In genomic region chr1:161121042-161121441, GRCh38 we compare ENCODE assay signal across 1 cellular context.
TF ChIP-seq lines count a peak whose summit lies in the region.

No MANE protein-coding gene starts in this region.

TF ChIP-seq in GM23338, 12 proteins besides CTCF, POLR2A, EP300 and RAD21 (continued from another document):
- no peak for TF ChIP-seq ZNF462 (CRISPR knock-in tag; IDR thresholded peaks at IDR 0.05)
